In the genomic region with DNA sequence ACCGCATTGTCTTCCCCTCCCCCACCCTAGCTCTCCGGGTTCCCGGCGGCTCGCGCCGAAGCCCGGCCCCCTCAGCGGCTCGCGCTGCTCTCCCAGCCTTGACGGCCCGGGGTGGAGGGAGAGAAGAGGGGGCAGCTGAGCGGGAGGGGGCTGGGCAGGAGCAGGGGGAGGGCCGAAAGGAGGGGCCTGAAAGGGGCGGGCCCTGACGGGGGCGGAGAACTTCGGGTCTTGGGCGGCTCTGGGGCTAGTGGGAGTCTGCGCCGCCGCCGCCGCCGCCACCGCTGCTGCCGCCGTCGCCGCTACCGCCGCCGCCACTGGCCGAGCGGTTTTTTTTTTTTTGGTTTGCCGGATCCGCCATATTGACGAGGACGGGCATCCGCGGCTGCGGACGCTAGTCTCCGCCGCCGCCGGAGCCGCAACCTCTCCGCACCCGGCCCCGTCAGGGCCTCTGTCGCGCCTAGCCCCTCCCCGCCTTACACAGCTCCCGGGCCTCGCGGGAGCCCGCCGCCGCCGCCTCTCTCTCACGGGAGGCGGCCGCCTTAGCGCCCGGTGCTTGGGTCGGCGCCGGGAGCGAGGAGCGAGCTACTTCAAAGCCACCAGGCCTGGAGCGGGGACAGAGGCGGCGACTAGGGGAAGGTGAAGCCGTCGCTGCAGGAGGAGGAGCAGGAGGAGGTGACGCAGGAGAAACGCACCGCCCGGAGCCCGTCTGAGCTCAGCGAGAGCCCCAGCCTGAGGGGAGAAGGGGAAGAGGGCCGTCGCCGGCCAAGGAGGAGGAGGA, we compare ENCODE assay signal across 1 cellular context.
TF ChIP-seq lines count a peak whose summit lies in the region.

A gene with protein sequence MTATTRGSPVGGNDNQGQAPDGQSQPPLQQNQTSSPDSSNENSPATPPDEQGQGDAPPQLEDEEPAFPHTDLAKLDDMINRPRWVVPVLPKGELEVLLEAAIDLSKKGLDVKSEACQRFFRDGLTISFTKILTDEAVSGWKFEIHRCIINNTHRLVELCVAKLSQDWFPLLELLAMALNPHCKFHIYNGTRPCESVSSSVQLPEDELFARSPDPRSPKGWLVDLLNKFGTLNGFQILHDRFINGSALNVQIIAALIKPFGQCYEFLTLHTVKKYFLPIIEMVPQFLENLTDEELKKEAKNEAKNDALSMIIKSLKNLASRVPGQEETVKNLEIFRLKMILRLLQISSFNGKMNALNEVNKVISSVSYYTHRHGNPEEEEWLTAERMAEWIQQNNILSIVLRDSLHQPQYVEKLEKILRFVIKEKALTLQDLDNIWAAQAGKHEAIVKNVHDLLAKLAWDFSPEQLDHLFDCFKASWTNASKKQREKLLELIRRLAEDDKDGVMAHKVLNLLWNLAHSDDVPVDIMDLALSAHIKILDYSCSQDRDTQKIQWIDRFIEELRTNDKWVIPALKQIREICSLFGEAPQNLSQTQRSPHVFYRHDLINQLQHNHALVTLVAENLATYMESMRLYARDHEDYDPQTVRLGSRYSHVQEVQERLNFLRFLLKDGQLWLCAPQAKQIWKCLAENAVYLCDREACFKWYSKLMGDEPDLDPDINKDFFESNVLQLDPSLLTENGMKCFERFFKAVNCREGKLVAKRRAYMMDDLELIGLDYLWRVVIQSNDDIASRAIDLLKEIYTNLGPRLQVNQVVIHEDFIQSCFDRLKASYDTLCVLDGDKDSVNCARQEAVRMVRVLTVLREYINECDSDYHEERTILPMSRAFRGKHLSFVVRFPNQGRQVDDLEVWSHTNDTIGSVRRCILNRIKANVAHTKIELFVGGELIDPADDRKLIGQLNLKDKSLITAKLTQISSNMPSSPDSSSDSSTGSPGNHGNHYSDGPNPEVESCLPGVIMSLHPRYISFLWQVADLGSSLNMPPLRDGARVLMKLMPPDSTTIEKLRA (N-terminal part only) (plus strand): TSS at position 341 of the 778 bp plus-strand sequence. CDS start 38,184 bp downstream, outside the sequence.

TF ChIP-seq in HepG2, 621 proteins besides CTCF, POLR2A, EP300 and RAD21 (continued from another document):
- TF ChIP-seq, protein P1, sequence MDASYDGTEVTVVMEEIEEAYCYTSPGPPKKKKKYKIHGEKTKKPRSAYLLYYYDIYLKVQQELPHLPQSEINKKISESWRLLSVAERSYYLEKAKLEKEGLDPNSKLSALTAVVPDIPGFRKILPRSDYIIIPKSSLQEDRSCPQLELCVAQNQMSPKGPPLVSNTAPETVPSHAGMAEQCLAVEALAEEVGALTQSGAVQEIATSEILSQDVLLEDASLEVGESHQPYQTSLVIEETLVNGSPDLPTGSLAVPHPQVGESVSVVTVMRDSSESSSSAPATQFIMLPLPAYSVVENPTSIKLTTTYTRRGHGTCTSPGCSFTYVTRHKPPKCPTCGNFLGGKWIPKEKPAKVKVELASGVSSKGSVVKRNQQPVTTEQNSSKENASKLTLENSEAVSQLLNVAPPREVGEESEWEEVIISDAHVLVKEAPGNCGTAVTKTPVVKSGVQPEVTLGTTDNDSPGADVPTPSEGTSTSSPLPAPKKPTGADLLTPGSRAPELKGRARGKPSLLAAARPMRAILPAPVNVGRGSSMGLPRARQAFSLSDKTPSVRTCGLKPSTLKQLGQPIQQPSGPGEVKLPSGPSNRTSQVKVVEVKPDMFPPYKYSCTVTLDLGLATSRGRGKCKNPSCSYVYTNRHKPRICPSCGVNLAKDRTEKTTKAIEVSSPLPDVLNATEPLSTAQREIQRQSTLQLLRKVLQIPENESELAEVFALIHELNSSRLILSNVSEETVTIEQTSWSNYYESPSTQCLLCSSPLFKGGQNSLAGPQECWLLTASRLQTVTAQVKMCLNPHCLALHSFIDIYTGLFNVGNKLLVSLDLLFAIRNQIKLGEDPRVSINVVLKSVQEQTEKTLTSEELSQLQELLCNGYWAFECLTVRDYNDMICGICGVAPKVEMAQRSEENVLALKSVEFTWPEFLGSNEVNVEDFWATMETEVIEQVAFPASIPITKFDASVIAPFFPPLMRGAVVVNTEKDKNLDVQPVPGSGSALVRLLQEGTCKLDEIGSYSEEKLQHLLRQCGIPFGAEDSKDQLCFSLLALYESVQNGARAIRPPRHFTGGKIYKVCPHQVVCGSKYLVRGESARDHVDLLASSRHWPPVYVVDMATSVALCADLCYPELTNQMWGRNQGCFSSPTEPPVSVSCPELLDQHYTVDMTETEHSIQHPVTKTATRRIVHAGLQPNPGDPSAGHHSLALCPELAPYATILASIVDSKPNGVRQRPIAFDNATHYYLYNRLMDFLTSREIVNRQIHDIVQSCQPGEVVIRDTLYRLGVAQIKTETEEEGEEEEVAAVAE (CRISPR knock-in tag; IDR thresholded peaks at IDR 0.05; ENCODE audit: borderline replicate concordance): no peak
- TF ChIP-seq ZNF776 (CRISPR knock-in tag; IDR thresholded peaks at IDR 0.05) (no peak), FOXK2 (IDR thresholded peaks at IDR 0.05) (no peak), ELF1 (CRISPR knock-in tag; IDR thresholded peaks at IDR 0.05) (no peak), ZNF101 (CRISPR knock-in tag; IDR thresholded peaks at IDR 0.05; ENCODE audit: borderline replicate concordance, low read depth) (no peak), ZBTB8A (CRISPR knock-in tag; IDR thresholded peaks at IDR 0.05; ENCODE audit: borderline replicate concordance, low read depth) (no peak), HMG20B (CRISPR knock-in tag; conservative IDR thresholded peaks at IDR 0.05) (no peak), RCOR2 (CRISPR knock-in tag; IDR thresholded peaks at IDR 0.05) (no peak)
- TF ChIP-seq, protein P2, sequence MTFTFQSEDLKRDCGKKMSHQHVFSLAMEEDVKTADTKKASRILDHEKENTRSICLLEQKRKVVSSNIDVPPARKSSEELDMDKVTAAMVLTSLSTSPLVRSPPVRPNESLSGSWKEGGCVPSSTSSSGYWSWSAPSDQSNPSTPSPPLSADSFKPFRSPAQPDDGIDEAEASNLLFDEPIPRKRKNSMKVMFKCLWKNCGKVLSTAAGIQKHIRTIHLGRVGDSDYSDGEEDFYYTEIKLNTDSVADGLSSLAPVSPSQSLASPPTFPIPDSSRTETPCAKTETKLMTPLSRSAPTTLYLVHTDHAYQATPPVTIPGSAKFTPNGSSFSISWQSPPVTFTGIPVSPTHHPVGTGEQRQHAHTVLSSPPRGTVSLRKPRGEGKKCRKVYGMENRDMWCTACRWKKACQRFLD (CRISPR knock-in tag; IDR thresholded peaks at IDR 0.05; ENCODE audit: borderline replicate concordance): no peak
- TF ChIP-seq, protein P3, sequence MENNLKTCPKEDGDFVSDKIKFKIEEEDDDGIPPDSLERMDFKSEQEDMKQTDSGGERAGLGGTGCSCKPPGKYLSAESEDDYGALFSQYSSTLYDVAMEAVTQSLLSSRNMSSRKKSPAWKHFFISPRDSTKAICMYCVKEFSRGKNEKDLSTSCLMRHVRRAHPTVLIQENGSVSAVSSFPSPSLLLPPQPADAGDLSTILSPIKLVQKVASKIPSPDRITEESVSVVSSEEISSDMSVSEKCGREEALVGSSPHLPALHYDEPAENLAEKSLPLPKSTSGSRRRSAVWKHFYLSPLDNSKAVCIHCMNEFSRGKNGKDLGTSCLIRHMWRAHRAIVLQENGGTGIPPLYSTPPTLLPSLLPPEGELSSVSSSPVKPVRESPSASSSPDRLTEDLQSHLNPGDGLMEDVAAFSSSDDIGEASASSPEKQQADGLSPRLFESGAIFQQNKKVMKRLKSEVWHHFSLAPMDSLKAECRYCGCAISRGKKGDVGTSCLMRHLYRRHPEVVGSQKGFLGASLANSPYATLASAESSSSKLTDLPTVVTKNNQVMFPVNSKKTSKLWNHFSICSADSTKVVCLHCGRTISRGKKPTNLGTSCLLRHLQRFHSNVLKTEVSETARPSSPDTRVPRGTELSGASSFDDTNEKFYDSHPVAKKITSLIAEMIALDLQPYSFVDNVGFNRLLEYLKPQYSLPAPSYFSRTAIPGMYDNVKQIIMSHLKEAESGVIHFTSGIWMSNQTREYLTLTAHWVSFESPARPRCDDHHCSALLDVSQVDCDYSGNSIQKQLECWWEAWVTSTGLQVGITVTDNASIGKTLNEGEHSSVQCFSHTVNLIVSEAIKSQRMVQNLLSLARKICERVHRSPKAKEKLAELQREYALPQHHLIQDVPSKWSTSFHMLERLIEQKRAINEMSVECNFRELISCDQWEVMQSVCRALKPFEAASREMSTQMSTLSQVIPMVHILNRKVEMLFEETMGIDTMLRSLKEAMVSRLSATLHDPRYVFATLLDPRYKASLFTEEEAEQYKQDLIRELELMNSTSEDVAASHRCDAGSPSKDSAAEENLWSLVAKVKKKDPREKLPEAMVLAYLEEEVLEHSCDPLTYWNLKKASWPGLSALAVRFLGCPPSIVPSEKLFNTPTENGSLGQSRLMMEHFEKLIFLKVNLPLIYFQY (CRISPR knock-in tag; IDR thresholded peaks at IDR 0.05; ENCODE audit: borderline replicate concordance): no peak
- TF ChIP-seq, protein P4, sequence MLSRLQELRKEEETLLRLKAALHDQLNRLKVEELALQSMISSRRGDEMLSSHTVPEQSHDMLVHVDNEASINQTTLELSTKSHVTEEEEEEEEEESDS (CRISPR knock-in tag; IDR thresholded peaks at IDR 0.05; ENCODE audit: borderline replicate concordance): no peak
- TF ChIP-seq, protein P5, sequence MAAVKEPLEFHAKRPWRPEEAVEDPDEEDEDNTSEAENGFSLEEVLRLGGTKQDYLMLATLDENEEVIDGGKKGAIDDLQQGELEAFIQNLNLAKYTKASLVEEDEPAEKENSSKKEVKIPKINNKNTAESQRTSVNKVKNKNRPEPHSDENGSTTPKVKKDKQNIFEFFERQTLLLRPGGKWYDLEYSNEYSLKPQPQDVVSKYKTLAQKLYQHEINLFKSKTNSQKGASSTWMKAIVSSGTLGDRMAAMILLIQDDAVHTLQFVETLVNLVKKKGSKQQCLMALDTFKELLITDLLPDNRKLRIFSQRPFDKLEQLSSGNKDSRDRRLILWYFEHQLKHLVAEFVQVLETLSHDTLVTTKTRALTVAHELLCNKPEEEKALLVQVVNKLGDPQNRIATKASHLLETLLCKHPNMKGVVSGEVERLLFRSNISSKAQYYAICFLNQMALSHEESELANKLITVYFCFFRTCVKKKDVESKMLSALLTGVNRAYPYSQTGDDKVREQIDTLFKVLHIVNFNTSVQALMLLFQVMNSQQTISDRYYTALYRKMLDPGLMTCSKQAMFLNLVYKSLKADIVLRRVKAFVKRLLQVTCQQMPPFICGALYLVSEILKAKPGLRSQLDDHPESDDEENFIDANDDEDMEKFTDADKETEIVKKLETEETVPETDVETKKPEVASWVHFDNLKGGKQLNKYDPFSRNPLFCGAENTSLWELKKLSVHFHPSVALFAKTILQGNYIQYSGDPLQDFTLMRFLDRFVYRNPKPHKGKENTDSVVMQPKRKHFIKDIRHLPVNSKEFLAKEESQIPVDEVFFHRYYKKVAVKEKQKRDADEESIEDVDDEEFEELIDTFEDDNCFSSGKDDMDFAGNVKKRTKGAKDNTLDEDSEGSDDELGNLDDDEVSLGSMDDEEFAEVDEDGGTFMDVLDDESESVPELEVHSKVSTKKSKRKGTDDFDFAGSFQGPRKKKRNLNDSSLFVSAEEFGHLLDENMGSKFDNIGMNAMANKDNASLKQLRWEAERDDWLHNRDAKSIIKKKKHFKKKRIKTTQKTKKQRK (IDR thresholded peaks at IDR 0.05; ENCODE audit: low read length): no peak
